In genomic region chr5:135253601-135254165, GRCh38 we compare ENCODE assay signal across 20 cellular contexts.
"Had no signal": no experiment of that assay in that cellular context is flagged by ENCODE, and none has a peak within 500 bp of the region (broad histone marks: within the 10 kb centered on the region; RNA-seq: fewer than 3 reads in every experiment).

No MANE protein-coding gene starts in this region.

- H3K27ac Mint-ChIP-seq: activated CD4-positive, alpha-beta memory T cell treated with anti-CD3 and anti-CD28 coated beads, Interleukin-2, amount 10 ng/mL, durations not matched to agents 7 days and 5 days; activated naive CD8-positive, alpha-beta T cell; effector memory CD8-positive, alpha-beta T cell; stimulated activated naive CD8-positive, alpha-beta T cell treated with anti-CD3 and anti-CD28 coated beads, Interleukin-15, amount 100 ng/mL, for 72 hours; T-cell had no signal

- H3K4me3 ChIP-seq: body of pancreas, right atrium auricular region, skin epidermis, vagina had no signal

- H3K9me3 ChIP-seq: body of pancreas, right atrium auricular region, vagina had no signal

- H3K27me3 Mint-ChIP-seq: stimulated activated naive CD8-positive, alpha-beta T cell treated with anti-CD3 and anti-CD28 coated beads, Interleukin-15, amount 100 ng/mL, for 72 hours had no signal

- H3K36me3 Mint-ChIP-seq: activated naive CD8-positive, alpha-beta T cell; T-cell had no signal

- H3K27me3 ChIP-seq: body of pancreas, right atrium auricular region, vagina had no signal

- H3K36me3 ChIP-seq: right atrium auricular region, vagina had no signal

- H3K4me3 Mint-ChIP-seq: activated CD4-positive, alpha-beta memory T cell treated with anti-CD3 and anti-CD28 coated beads, Interleukin-2, amount 10 ng/mL, durations not matched to agents 7 days and 5 days; activated naive CD8-positive, alpha-beta T cell; effector memory CD8-positive, alpha-beta T cell; neural crest cell; stimulated activated naive CD8-positive, alpha-beta T cell treated with anti-CD3 and anti-CD28 coated beads, Interleukin-15, amount 100 ng/mL, for 72 hours; T-cell had no signal

- H3K4me1 ChIP-seq: body of pancreas, right atrium auricular region, vagina had no signal

- H3K9me3 Mint-ChIP-seq: activated CD4-positive, alpha-beta memory T cell treated with anti-CD3 and anti-CD28 coated beads, Interleukin-2, amount 10 ng/mL, durations not matched to agents 7 days and 5 days; stimulated activated naive CD8-positive, alpha-beta T cell treated with anti-CD3 and anti-CD28 coated beads, Interleukin-15, amount 100 ng/mL, for 72 hours; T-cell had no signal

- ATAC-seq: body of pancreas; effector memory CD8-positive, alpha-beta T cell; left lobe of liver; stimulated activated naive CD8-positive, alpha-beta T cell treated with anti-CD3 and anti-CD28 coated beads, Interleukin-15, amount 100 ng/mL, for 72 hours; T-cell had no signal

- H3K27ac ChIP-seq: body of pancreas, right atrium auricular region, skin epidermis, vagina had no signal

- H3K4me1 Mint-ChIP-seq: stimulated activated naive CD8-positive, alpha-beta T cell treated with anti-CD3 and anti-CD28 coated beads, Interleukin-15, amount 100 ng/mL, for 72 hours; T-cell had no signal

- DNase-seq: activated CD4-positive, alpha-beta T cell treated with anti-CD3 and anti-CD28 coated beads for 48 hours; activated CD4-positive, CD25-positive, alpha-beta regulatory T cell; activated gamma-delta T cell treated with Interleukin-2 at 50 U/mL for 16 hours; activated T-cell treated with anti-CD3 and anti-CD28 coated beads, Interleukin-2, amount 50 U/mL, for 48 hours; body of pancreas; effector memory CD8-positive, alpha-beta T cell; hypothalamus; kidney; midbrain; stimulated activated CD4-positive, alpha-beta T cell treated with anti-CD3 and anti-CD28 coated beads, Interleukin-4, amount 100 ng/mL, for 1 hour; stimulated activated naive CD8-positive, alpha-beta T cell treated with anti-CD3 and anti-CD28 coated beads, Interleukin-15, amount 100 ng/mL, for 72 hours; T-cell; trophoblast cell had no signal
